Comparison of ENCODE assay signal across 8 cellular contexts in genomic region chr12:108618079-108618952, GRCh38. TPM values are rescaled to one million over a fixed set of nuclear protein-coding genes. Genes with fewer than 3 reads are reported as not detected.
DNase-seq lines count a peak whose midpoint lies in the region; ATAC-seq and TF ChIP-seq lines count a peak whose summit lies in the region.

No MANE protein-coding gene starts in this region.

- intact Hi-C loops in mammary epithelial cell (cut with micrococcal nuclease): loop anchor here (1.0 to 2.0 kb wide), 7 partner anchors 48 to 700 kb away; partner anchors contain the start of genes ALKBH2 and FICD

- peaks cover 5% of the 10 kb centered on the region for H3K9me3 ChIP-seq in mammary epithelial cell (replicated peaks; ENCODE audit: insufficient read depth, low read length)

- TF ChIP-seq CTCF in GM12865 (IDR thresholded peaks at IDR 0.05; ENCODE audit: insufficient read depth, low read depth, low read length, missing control alignments) (peak; percentile 92), WI38 (IDR thresholded peaks at IDR 0.05; ENCODE audit: low read depth, low read length) (peak; percentile 90), mammary epithelial cell (conservative IDR thresholded peaks at IDR 0.05 in 1 of 2, IDR thresholded peaks at IDR 0.05 in 1 of 2; ENCODE audit: extremely low read depth in 1 of 2, insufficient read depth in 1 of 2, low read depth in 1 of 2, low read length in 2 of 2) (peak; percentile 72 to 97)

- H3K9ac ChIP-seq in mammary epithelial cell (ENCODE audit: insufficient read depth, low read length): no peak overlapping the region

- no peak overlapping the region for H3K27ac ChIP-seq in mammary epithelial cell (ENCODE audit: insufficient read depth, low read depth, low read length)

- CTCF ChIA-PET in mammary epithelial cell (lab: Charles Lee; ENCODE audit: low non-redundant PET): interaction anchor here (0.7 kb wide), 1 partner anchor 702 kb away, joined by 3 read pairs; no protein-coding TSS in a partner anchor

- no TSS peak for BruUV-seq in mammary epithelial cell (replicated peaks; lab: Mats Ljungman, UMichigan)

- no peaks in the 10 kb centered on the region for H3K27me3 ChIP-seq in mammary epithelial cell (ENCODE audit: insufficient read depth, low read length)

- in situ Hi-C loops in mammary epithelial cell (cut with MboI; ENCODE audit: low sequenced_read_pairs in 2 of 2): loop anchor here (5.0 kb wide), 2 partner anchors 51 to 56 kb away; partner anchors contain the start of genes ISCU (in 1 of the 2) and SART3 (in 1 of the 2)

- H3K4me3 ChIP-seq in GM12865 (ENCODE audit: low read depth, low read length) (no peak overlapping the region), WI38 (ENCODE audit: low read depth, low read length) (no peak overlapping the region), mammary epithelial cell (replicated peaks in 1 of 3; ENCODE audit: insufficient read depth in 1 of 3, low read depth in 2 of 3, low read length in 3 of 3) (no peak overlapping the region)

- DNase-seq in GM12865 (ENCODE audit: low read depth) (peak; percentile 92), NCI-H2227 (lab: John Stamatoyannopoulos, UW; ENCODE audit: unreplicated experiment) (peak; percentile 89), mammary epithelial cell (peak; percentile 57), islet precursor cell (peak; percentile 95)
- DNase-seq in stimulated activated CD4-positive, alpha-beta T cell treated with anti-CD3 and anti-CD28 coated beads, Interleukin-1b, Interleukin-23, amount 100 ng/mL, for 24 hours (ENCODE audit: low read depth in 4 of 4, low spot score in 1 of 4): peak; percentile 62 to 73 (median 64)

- H3K4me1 ChIP-seq in mammary epithelial cell (ENCODE audit: insufficient read depth, low read length): peaks cover 6% of the 10 kb centered on the region

- 11% methylated on average over 15 of the region's 16 CpGs for WGBS in mammary epithelial cell (ENCODE audit: low coverage, missing lambda C conversion rate)

- ATAC-seq in HG03066 (IDR thresholded peaks at IDR 0.05; ENCODE audit: low read depth, unreplicated experiment) (peak; percentile 42), GM19023 (IDR thresholded peaks at IDR 0.05; ENCODE audit: unreplicated experiment) (no peak)

- H4K20me1 ChIP-seq in mammary epithelial cell (ENCODE audit: insufficient read depth, low read length): no peaks in the 10 kb centered on the region

- no peak overlapping the region for H3K4me2 ChIP-seq in mammary epithelial cell (ENCODE audit: insufficient read depth, low read depth, low read length)

- H2AFZ ChIP-seq in mammary epithelial cell (ENCODE audit: low read depth, low read length): no peak overlapping the region

- no peaks in the 10 kb centered on the region for H3K36me3 ChIP-seq in mammary epithelial cell (ENCODE audit: insufficient read depth, low read length)

- dilution Hi-C loops in mammary epithelial cell (cut with HindIII; ENCODE audit: low sequenced_read_pairs): no loop called here

- no peaks in the 10 kb centered on the region for H3K79me2 ChIP-seq in mammary epithelial cell (ENCODE audit: insufficient read depth, low read length)

RNA-seq across cellular contexts. Expression of gene SELPLG, which starts 15.4 kb away (rescaled TPM):
- under 1 TPM; 0.47 to 0.50 TPM for total RNA-seq in mammary epithelial cell
- 0.63 TPM for polyA plus RNA-seq in mammary epithelial cell
- not detected for polyA minus RNA-seq in mammary epithelial cell

RNA-seq across cellular contexts. Expression of gene TMEM119, which starts 20.4 kb away (rescaled TPM):
- 1 to 10 TPM in 1 of 2 donors, not detected in 1; 1.0 TPM for total RNA-seq in mammary epithelial cell
- polyA plus RNA-seq in mammary epithelial cell: not detected
- not detected for polyA minus RNA-seq in mammary epithelial cell

RNA-seq across cellular contexts. Expression of gene ISCU, which starts 55.9 kb away (rescaled TPM):
- 10 to 100 TPM; 55.3 to 77.6 TPM for total RNA-seq in mammary epithelial cell
- 79.1 TPM for polyA plus RNA-seq in mammary epithelial cell
- 64.0 TPM for polyA minus RNA-seq in mammary epithelial cell

RNA-seq across cellular contexts. Expression of gene SART3, which starts 57.3 kb away (rescaled TPM):
- 10 to 100 TPM; 34.7 to 60.7 TPM for total RNA-seq in mammary epithelial cell
- polyA plus RNA-seq in mammary epithelial cell: 14.9 TPM
- polyA minus RNA-seq in mammary epithelial cell: 61.0 TPM
